Comparison of ENCODE assay signal across 1 cellular context in the genomic region with DNA sequence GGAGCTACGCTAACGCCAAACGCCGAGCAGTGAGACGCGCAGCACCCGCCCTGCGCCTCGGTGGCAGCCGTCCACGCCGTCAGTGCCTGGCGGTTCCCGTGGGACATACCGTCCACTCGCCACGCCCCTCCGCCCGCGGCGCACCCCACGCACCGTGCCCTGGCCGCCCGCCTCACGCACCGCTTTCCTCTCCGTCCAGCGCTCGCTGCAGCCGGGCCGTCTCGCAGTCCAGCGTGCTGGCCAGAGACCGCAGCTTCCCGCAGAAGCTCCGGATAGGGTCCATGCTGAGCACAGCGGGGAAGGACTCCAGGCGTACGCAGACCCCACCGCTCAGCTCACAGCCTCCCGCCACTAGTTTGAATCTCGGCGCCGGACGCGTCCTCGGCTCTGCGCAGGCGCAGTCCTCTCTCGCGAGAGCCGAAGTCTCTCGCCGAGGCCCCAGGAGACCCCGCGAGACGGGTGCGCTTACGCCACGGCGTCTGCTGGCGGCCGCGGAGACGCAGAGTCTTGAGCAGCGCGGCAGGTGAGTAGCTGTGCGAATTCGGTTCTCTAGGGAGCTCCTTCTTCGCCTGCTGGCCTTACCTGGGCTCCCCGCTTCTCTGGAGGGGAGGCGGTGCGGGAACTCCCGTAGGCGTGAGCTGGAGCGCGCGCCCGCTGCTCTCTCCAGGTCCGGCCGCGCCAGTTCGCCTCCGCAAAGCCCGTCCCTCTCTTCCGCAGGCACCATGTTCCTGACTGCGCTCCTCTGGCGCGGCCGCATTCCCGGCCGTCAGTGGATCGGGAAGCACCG.
A peak's percentile ranks its signal among the peaks of the same experiment; 100 is the strongest.
TF ChIP-seq lines count a peak whose summit lies in the region.

A gene (plus strand): TSS at position 464 of the 787 bp plus-strand sequence. CDS start 259 bp downstream, at position 723.
A gene (minus strand): TSS at position 358 of the 787 bp plus-strand sequence. CDS start 75 bp downstream, at position 283.

TF ChIP-seq in HepG2, 621 proteins besides CTCF, POLR2A, EP300 and RAD21 (continued from another document and continues in another):
- TF ChIP-seq, protein P1, sequence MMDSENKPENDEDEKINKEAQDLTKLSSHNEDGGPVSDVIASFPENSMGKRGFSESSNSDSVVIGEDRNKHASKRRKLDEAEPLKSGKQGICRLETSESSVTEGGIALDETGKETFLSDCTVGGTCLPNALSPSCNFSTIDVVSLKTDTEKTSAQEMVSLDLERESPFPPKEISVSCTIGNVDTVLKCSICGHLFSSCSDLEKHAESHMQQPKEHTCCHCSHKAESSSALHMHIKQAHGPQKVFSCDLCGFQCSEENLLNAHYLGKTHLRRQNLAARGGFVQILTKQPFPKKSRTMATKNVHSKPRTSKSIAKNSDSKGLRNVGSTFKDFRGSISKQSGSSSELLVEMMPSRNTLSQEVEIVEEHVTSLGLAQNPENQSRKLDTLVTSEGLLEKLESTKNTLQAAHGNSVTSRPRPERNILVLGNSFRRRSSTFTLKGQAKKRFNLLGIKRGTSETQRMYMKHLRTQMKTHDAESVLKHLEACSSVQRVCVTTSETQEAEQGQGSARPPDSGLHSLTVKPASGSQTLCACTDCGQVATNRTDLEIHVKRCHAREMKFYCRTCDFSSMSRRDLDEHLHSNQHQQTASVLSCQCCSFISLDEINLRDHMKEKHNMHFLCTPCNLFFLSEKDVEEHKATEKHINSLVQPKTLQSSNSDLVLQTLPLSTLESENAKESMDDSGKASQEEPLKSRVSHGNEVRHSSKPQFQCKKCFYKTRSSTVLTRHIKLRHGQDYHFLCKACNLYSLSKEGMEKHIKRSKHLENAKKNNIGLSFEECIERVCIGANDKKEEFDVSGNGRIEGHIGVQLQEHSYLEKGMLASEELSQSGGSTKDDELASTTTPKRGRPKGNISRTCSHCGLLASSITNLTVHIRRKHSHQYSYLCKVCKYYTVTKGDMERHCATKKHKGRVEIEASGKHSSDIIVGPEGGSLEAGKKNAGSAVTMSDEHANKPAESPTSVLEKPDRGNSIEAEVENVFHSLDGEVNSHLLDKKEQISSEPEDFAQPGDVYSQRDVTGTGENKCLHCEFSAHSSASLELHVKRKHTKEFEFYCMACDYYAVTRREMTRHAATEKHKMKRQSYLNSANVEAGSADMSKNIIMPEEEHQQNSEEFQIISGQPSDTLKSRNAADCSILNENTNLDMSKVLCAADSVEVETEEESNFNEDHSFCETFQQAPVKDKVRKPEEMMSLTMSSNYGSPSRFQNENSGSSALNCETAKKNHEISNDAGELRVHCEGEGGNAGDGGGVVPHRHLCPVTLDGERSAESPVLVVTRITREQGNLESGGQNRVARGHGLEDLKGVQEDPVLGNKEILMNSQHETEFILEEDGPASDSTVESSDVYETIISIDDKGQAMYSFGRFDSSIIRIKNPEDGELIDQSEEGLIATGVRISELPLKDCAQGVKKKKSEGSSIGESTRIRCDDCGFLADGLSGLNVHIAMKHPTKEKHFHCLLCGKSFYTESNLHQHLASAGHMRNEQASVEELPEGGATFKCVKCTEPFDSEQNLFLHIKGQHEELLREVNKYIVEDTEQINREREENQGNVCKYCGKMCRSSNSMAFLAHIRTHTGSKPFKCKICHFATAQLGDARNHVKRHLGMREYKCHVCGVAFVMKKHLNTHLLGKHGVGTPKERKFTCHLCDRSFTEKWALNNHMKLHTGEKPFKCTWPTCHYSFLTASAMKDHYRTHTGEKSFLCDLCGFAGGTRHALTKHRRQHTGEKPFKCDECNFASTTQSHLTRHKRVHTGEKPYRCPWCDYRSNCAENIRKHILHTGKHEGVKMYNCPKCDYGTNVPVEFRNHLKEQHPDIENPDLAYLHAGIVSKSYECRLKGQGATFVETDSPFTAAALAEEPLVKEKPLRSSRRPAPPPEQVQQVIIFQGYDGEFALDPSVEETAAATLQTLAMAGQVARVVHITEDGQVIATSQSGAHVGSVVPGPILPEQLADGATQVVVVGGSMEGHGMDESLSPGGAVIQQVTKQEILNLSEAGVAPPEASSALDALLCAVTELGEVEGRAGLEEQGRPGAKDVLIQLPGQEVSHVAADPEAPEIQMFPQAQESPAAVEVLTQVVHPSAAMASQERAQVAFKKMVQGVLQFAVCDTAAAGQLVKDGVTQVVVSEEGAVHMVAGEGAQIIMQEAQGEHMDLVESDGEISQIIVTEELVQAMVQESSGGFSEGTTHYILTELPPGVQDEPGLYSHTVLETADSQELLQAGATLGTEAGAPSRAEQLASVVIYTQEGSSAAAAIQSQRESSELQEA (CRISPR knock-in tag; IDR thresholded peaks at IDR 0.05; ENCODE audit: not compliant biosample characterization) = peak; percentile 33
- TF ChIP-seq ZNF282 (IDR thresholded peaks at IDR 0.05; ENCODE audit: partially characterized antibody) (no peak), PHF5A (CRISPR knock-in tag; IDR thresholded peaks at IDR 0.05; ENCODE audit: low read depth, unreplicated experiment) (no peak), NAIF1 (CRISPR knock-in tag; IDR thresholded peaks at IDR 0.05; ENCODE audit: borderline replicate concordance) (peak; percentile 96), SMYD3 (CRISPR knock-in tag; IDR thresholded peaks at IDR 0.05) (peak; percentile 54; the same call in 1 of the 2 replicates), HNRNPUL1 (IDR thresholded peaks at IDR 0.05; ENCODE audit: low read depth, low read length) (no peak), CAMTA2 (CRISPR knock-in tag; IDR thresholded peaks at IDR 0.05; ENCODE audit: borderline replicate concordance) (no peak), ZNF329 (CRISPR knock-in tag; IDR thresholded peaks at IDR 0.05; ENCODE audit: low read depth) (peak; percentile 82; the same call in 1 of the 2 replicates), MTA1 (CRISPR knock-in tag; IDR thresholded peaks at IDR 0.05; ENCODE audit: borderline replicate concordance) (peak; percentile 80; the same call in 1 of the 2 replicates)
- TF ChIP-seq, protein P2, sequence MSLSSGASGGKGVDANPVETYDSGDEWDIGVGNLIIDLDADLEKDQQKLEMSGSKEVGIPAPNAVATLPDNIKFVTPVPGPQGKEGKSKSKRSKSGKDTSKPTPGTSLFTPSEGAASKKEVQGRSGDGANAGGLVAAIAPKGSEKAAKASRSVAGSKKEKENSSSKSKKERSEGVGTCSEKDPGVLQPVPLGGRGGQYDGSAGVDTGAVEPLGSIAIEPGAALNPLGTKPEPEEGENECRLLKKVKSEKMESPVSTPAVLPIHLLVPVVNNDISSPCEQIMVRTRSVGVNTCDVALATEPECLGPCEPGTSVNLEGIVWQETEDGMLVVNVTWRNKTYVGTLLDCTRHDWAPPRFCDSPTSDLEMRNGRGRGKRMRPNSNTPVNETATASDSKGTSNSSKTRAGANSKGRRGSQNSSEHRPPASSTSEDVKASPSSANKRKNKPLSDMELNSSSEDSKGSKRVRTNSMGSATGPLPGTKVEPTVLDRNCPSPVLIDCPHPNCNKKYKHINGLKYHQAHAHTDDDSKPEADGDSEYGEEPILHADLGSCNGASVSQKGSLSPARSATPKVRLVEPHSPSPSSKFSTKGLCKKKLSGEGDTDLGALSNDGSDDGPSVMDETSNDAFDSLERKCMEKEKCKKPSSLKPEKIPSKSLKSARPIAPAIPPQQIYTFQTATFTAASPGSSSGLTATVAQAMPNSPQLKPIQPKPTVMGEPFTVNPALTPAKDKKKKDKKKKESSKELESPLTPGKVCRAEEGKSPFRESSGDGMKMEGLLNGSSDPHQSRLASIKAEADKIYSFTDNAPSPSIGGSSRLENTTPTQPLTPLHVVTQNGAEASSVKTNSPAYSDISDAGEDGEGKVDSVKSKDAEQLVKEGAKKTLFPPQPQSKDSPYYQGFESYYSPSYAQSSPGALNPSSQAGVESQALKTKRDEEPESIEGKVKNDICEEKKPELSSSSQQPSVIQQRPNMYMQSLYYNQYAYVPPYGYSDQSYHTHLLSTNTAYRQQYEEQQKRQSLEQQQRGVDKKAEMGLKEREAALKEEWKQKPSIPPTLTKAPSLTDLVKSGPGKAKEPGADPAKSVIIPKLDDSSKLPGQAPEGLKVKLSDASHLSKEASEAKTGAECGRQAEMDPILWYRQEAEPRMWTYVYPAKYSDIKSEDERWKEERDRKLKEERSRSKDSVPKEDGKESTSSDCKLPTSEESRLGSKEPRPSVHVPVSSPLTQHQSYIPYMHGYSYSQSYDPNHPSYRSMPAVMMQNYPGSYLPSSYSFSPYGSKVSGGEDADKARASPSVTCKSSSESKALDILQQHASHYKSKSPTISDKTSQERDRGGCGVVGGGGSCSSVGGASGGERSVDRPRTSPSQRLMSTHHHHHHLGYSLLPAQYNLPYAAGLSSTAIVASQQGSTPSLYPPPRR (CRISPR knock-in tag; IDR thresholded peaks at IDR 0.05; ENCODE audit: borderline replicate concordance) = peak; percentile 36; the same call in 1 of the 2 replicates
- TF ChIP-seq, protein P3, sequence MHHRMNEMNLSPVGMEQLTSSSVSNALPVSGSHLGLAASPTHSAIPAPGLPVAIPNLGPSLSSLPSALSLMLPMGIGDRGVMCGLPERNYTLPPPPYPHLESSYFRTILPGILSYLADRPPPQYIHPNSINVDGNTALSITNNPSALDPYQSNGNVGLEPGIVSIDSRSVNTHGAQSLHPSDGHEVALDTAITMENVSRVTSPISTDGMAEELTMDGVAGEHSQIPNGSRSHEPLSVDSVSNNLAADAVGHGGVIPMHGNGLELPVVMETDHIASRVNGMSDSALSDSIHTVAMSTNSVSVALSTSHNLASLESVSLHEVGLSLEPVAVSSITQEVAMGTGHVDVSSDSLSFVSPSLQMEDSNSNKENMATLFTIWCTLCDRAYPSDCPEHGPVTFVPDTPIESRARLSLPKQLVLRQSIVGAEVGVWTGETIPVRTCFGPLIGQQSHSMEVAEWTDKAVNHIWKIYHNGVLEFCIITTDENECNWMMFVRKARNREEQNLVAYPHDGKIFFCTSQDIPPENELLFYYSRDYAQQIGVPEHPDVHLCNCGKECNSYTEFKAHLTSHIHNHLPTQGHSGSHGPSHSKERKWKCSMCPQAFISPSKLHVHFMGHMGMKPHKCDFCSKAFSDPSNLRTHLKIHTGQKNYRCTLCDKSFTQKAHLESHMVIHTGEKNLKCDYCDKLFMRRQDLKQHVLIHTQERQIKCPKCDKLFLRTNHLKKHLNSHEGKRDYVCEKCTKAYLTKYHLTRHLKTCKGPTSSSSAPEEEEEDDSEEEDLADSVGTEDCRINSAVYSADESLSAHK (CRISPR knock-in tag; IDR thresholded peaks at IDR 0.05; ENCODE audit: borderline replicate concordance) = peak; percentile 37; the same call in 1 of the 2 replicates
- TF ChIP-seq, protein P4, sequence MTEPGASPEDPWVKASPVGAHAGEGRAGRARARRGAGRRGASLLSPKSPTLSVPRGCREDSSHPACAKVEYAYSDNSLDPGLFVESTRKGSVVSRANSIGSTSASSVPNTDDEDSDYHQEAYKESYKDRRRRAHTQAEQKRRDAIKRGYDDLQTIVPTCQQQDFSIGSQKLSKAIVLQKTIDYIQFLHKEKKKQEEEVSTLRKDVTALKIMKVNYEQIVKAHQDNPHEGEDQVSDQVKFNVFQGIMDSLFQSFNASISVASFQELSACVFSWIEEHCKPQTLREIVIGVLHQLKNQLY (CRISPR knock-in tag; IDR thresholded peaks at IDR 0.05) = no peak; the same call in 1 of the 2 replicates
- TF ChIP-seq, protein P5, sequence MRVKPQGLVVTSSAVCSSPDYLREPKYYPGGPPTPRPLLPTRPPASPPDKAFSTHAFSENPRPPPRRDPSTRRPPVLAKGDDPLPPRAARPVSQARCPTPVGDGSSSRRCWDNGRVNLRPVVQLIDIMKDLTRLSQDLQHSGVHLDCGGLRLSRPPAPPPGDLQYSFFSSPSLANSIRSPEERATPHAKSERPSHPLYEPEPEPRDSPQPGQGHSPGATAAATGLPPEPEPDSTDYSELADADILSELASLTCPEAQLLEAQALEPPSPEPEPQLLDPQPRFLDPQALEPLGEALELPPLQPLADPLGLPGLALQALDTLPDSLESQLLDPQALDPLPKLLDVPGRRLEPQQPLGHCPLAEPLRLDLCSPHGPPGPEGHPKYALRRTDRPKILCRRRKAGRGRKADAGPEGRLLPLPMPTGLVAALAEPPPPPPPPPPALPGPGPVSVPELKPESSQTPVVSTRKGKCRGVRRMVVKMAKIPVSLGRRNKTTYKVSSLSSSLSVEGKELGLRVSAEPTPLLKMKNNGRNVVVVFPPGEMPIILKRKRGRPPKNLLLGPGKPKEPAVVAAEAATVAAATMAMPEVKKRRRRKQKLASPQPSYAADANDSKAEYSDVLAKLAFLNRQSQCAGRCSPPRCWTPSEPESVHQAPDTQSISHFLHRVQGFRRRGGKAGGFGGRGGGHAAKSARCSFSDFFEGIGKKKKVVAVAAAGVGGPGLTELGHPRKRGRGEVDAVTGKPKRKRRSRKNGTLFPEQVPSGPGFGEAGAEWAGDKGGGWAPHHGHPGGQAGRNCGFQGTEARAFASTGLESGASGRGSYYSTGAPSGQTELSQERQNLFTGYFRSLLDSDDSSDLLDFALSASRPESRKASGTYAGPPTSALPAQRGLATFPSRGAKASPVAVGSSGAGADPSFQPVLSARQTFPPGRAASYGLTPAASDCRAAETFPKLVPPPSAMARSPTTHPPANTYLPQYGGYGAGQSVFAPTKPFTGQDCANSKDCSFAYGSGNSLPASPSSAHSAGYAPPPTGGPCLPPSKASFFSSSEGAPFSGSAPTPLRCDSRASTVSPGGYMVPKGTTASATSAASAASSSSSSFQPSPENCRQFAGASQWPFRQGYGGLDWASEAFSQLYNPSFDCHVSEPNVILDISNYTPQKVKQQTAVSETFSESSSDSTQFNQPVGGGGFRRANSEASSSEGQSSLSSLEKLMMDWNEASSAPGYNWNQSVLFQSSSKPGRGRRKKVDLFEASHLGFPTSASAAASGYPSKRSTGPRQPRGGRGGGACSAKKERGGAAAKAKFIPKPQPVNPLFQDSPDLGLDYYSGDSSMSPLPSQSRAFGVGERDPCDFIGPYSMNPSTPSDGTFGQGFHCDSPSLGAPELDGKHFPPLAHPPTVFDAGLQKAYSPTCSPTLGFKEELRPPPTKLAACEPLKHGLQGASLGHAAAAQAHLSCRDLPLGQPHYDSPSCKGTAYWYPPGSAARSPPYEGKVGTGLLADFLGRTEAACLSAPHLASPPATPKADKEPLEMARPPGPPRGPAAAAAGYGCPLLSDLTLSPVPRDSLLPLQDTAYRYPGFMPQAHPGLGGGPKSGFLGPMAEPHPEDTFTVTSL (CRISPR knock-in tag; IDR thresholded peaks at IDR 0.05; ENCODE audit: borderline replicate concordance) = no peak
- TF ChIP-seq, protein P6, sequence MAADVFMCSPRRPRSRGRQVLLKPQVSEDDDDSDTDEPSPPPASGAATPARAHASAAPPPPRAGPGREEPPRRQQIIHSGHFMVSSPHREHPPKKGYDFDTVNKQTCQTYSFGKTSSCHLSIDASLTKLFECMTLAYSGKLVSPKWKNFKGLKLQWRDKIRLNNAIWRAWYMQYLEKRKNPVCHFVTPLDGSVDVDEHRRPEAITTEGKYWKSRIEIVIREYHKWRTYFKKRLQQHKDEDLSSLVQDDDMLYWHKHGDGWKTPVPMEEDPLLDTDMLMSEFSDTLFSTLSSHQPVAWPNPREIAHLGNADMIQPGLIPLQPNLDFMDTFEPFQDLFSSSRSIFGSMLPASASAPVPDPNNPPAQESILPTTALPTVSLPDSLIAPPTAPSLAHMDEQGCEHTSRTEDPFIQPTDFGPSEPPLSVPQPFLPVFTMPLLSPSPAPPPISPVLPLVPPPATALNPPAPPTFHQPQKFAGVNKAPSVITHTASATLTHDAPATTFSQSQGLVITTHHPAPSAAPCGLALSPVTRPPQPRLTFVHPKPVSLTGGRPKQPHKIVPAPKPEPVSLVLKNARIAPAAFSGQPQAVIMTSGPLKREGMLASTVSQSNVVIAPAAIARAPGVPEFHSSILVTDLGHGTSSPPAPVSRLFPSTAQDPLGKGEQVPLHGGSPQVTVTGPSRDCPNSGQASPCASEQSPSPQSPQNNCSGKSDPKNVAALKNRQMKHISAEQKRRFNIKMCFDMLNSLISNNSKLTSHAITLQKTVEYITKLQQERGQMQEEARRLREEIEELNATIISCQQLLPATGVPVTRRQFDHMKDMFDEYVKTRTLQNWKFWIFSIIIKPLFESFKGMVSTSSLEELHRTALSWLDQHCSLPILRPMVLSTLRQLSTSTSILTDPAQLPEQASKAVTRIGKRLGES (CRISPR knock-in tag; IDR thresholded peaks at IDR 0.05; ENCODE audit: borderline replicate concordance) = 0 out of 2 replicates have a peak, but pooled peaks have one; percentile 23
- TF ChIP-seq, protein P7, sequence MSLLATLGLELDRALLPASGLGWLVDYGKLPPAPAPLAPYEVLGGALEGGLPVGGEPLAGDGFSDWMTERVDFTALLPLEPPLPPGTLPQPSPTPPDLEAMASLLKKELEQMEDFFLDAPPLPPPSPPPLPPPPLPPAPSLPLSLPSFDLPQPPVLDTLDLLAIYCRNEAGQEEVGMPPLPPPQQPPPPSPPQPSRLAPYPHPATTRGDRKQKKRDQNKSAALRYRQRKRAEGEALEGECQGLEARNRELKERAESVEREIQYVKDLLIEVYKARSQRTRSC (CRISPR knock-in tag; IDR thresholded peaks at IDR 0.05; ENCODE audit: low read depth) = no peak
